ENCODE assay signal across 23 cellular contexts in genomic region chr3:74287557-74287956, GRCh38.
A peak's percentile ranks its signal among the peaks of the same experiment; 100 is the strongest.
DNase-seq lines count a peak whose midpoint lies in the region; ATAC-seq lines count a peak whose summit lies in the region.
"Had no signal": no experiment of that assay in that cellular context is flagged by ENCODE, and none has a peak within 500 bp of the region (broad histone marks: within the 10 kb centered on the region; RNA-seq: fewer than 3 reads in every experiment).

No MANE protein-coding gene starts in this region.

- peak; percentile 23 for DNase-seq in GM03348 (ENCODE audit: low spot score)
- peak; percentile 1 for DNase-seq in SW480 (ENCODE audit: low spot score)
- DNase-seq in islet precursor cell: peak; percentile 73
- DNase-seq in activated gamma-delta T cell treated with Interleukin-2 at 50 U/mL for 16 hours: no peak
- DNase-seq in amniotic stem cell (lab: John Stamatoyannopoulos, UW): no peak
- DNase-seq in NCI-H446 (lab: John Stamatoyannopoulos, UW): no peak
- DNase-seq: Caco-2; CD8-positive, alpha-beta T cell; DMS79; H9; Karpas-422; NCI-H1092; NCI-H1417 treated with DMSO at 0.1 percent for 48 hours; NCI-H1694 treated with DMSO at 0.1 percent for 48 hours; NCI-H2081 treated with DMSO at 0.1 percent for 48 hours; NCI-H2171; NCI-H226; NCI-H510A treated with DMSO at 0.1 percent for 48 hours; NCI-H774; PC-3; SK-N-SH had no signal

- ATAC-seq in HG03442 (IDR thresholded peaks at IDR 0.05; ENCODE audit: unreplicated experiment): no peak
- ATAC-seq: A549; CD8-positive, alpha-beta T cell; PC-3 had no signal

Comparison
In these comparisons a context has a peak if more than half of its experiments do, and no peak if none do; other contexts are left out.
1. DNase-seq: peak in GM03348 (single experiment), SW480 (single experiment) and islet precursor cell (single experiment); none in activated gamma-delta T cell treated with Interleukin-2 at 50 U/mL for 16 hours (single experiment), amniotic stem cell (single experiment) and NCI-H446 (0 of 2).